Comparison of ENCODE assay signal across 1 cellular context in the genomic region with DNA sequence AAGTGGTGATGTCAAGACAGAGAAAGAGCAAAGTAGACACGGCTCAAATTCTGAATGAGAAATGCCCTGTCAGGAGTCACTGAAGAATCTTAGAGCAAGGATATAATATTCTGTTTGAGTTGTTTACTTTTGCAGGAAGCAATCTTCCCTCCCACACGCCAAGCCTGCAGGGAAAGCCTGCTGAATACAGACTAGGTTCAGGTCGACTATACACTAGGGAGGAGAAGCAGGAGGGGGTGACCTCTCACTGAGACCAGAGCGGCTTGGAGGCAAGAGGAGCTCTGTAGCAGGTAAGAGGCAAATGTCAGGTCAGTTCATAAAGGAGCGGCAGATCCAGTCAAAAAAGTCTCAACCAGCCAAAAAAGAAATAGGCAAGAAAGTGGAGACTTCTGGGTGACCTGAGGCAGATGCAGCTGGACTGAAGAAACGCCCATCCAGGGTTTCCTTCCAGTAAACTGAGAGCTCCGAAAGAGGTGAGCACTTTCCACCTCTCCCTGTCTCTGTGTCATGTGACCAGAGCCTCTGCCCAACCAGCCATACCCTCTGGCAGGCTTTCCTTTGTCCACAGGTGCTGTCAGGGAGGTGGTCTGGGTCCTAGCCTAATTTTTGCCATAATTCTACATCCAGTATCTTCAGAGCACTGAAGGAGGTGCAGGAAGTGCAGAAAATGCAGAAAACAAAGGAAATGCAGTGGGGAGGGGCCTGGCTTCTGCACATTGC.
TF ChIP-seq lines count a peak whose summit lies in the region.

No MANE protein-coding gene starts in this region.

TF ChIP-seq in HepG2, 621 proteins besides CTCF, POLR2A, EP300 and RAD21 (continued from another document):
- TF ChIP-seq, protein P1, sequence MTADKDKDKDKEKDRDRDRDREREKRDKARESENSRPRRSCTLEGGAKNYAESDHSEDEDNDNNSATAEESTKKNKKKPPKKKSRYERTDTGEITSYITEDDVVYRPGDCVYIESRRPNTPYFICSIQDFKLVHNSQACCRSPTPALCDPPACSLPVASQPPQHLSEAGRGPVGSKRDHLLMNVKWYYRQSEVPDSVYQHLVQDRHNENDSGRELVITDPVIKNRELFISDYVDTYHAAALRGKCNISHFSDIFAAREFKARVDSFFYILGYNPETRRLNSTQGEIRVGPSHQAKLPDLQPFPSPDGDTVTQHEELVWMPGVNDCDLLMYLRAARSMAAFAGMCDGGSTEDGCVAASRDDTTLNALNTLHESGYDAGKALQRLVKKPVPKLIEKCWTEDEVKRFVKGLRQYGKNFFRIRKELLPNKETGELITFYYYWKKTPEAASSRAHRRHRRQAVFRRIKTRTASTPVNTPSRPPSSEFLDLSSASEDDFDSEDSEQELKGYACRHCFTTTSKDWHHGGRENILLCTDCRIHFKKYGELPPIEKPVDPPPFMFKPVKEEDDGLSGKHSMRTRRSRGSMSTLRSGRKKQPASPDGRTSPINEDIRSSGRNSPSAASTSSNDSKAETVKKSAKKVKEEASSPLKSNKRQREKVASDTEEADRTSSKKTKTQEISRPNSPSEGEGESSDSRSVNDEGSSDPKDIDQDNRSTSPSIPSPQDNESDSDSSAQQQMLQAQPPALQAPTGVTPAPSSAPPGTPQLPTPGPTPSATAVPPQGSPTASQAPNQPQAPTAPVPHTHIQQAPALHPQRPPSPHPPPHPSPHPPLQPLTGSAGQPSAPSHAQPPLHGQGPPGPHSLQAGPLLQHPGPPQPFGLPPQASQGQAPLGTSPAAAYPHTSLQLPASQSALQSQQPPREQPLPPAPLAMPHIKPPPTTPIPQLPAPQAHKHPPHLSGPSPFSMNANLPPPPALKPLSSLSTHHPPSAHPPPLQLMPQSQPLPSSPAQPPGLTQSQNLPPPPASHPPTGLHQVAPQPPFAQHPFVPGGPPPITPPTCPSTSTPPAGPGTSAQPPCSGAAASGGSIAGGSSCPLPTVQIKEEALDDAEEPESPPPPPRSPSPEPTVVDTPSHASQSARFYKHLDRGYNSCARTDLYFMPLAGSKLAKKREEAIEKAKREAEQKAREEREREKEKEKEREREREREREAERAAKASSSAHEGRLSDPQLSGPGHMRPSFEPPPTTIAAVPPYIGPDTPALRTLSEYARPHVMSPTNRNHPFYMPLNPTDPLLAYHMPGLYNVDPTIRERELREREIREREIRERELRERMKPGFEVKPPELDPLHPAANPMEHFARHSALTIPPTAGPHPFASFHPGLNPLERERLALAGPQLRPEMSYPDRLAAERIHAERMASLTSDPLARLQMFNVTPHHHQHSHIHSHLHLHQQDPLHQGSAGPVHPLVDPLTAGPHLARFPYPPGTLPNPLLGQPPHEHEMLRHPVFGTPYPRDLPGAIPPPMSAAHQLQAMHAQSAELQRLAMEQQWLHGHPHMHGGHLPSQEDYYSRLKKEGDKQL (CRISPR knock-in tag; IDR thresholded peaks at IDR 0.05; ENCODE audit: low read depth), result no peak
- TF ChIP-seq ZNF121 (CRISPR knock-in tag; IDR thresholded peaks at IDR 0.05) (no peak), ZNF33A (CRISPR knock-in tag; IDR thresholded peaks at IDR 0.05; ENCODE audit: borderline replicate concordance) (no peak), KDM5A (IDR thresholded peaks at IDR 0.05; ENCODE audit: borderline replicate concordance, low read length) (no peak), CSRNP1 (CRISPR knock-in tag; IDR thresholded peaks at IDR 0.05) (no peak), ZNF274 (CRISPR knock-in tag; IDR thresholded peaks at IDR 0.05) (no peak), ARID3A (IDR thresholded peaks at IDR 0.05; ENCODE audit: low read depth, low read length) (no peak), STAT5B (CRISPR knock-in tag; IDR thresholded peaks at IDR 0.05) (no peak), MTF1 (CRISPR knock-in tag; IDR thresholded peaks at IDR 0.05) (no peak), FOXA1 (IDR thresholded peaks at IDR 0.05) (no peak), FOXA1 (CRISPR knock-in tag; IDR thresholded peaks at IDR 0.05) (no peak), ZNF34 (CRISPR knock-in tag; IDR thresholded peaks at IDR 0.05; ENCODE audit: borderline replicate concordance) (no peak), NCOA1 (CRISPR knock-in tag; IDR thresholded peaks at IDR 0.05) (no peak), ZBTB10 (CRISPR knock-in tag; IDR thresholded peaks at IDR 0.05; ENCODE audit: borderline replicate concordance) (no peak), HOXA3 (CRISPR knock-in tag; IDR thresholded peaks at IDR 0.05) (no peak)
- TF ChIP-seq, protein P2, sequence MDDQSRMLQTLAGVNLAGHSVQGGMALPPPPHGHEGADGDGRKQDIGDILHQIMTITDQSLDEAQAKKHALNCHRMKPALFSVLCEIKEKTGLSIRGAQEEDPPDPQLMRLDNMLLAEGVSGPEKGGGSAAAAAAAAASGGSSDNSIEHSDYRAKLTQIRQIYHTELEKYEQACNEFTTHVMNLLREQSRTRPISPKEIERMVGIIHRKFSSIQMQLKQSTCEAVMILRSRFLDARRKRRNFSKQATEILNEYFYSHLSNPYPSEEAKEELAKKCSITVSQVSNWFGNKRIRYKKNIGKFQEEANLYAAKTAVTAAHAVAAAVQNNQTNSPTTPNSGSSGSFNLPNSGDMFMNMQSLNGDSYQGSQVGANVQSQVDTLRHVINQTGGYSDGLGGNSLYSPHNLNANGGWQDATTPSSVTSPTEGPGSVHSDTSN (CRISPR knock-in tag; IDR thresholded peaks at IDR 0.05; ENCODE audit: borderline replicate concordance), result no peak
